Comparison of ENCODE assay signal across 2 cellular contexts in the genomic region with DNA sequence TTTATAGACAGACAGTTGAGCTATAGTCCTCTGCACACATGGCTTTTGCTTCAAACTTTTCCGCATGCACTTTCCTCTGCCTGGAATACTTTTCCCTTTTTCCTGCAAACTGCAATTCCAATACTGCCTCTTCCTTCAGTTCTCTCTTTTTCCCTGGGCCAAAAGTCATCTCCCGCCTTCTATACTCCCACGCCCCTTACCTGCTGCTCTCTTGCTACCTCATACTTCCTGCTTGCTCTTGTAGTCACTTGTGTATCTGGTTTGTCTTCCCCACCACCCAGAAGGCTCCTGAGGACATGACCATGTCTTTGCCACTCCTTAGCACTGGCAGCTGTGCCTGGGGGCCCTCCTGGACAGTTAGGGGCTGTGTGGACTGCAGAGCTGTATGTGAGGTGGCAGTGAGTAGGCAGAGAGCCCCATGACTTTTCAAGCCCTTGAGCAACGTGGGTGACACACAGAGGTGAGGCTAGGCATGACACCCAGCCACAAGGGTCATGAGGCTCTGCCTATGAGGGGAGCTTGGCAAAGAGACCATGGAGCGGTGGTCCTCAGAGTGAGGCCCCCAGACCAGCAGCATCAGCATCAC.
TF ChIP-seq lines count a peak whose summit lies in the region.

No MANE protein-coding gene starts in this region.

TF ChIP-seq in Ishikawa, 13 proteins besides CTCF, POLR2A, EP300 and RAD21:
- no peak for TF ChIP-seq YY1 (IDR thresholded peaks at IDR 0.05; ENCODE audit: low read depth)
- TF ChIP-seq, protein P1, sequence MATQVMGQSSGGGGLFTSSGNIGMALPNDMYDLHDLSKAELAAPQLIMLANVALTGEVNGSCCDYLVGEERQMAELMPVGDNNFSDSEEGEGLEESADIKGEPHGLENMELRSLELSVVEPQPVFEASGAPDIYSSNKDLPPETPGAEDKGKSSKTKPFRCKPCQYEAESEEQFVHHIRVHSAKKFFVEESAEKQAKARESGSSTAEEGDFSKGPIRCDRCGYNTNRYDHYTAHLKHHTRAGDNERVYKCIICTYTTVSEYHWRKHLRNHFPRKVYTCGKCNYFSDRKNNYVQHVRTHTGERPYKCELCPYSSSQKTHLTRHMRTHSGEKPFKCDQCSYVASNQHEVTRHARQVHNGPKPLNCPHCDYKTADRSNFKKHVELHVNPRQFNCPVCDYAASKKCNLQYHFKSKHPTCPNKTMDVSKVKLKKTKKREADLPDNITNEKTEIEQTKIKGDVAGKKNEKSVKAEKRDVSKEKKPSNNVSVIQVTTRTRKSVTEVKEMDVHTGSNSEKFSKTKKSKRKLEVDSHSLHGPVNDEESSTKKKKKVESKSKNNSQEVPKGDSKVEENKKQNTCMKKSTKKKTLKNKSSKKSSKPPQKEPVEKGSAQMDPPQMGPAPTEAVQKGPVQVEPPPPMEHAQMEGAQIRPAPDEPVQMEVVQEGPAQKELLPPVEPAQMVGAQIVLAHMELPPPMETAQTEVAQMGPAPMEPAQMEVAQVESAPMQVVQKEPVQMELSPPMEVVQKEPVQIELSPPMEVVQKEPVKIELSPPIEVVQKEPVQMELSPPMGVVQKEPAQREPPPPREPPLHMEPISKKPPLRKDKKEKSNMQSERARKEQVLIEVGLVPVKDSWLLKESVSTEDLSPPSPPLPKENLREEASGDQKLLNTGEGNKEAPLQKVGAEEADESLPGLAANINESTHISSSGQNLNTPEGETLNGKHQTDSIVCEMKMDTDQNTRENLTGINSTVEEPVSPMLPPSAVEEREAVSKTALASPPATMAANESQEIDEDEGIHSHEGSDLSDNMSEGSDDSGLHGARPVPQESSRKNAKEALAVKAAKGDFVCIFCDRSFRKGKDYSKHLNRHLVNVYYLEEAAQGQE (IDR thresholded peaks at IDR 0.05; ENCODE audit: low read depth), result no peak
- TF ChIP-seq FOXM1 (IDR thresholded peaks at IDR 0.05; ENCODE audit: borderline replicate concordance, low read depth), result no peak
- no peak for TF ChIP-seq TEAD4 (IDR thresholded peaks at IDR 0.05)
- no peak for TF ChIP-seq CEBPB (IDR thresholded peaks at IDR 0.05)
- no peak for TF ChIP-seq CREB1 (IDR thresholded peaks at IDR 0.05; ENCODE audit: low read depth)
- no peak for TF ChIP-seq TCF12 (IDR thresholded peaks at IDR 0.05; ENCODE audit: low read depth)
- TF ChIP-seq EGR1 (IDR thresholded peaks at IDR 0.05), result no peak
- TF ChIP-seq ZBTB7A (IDR thresholded peaks at IDR 0.05; ENCODE audit: low read depth), result no peak
- TF ChIP-seq TAF1 (IDR thresholded peaks at IDR 0.05; ENCODE audit: low read depth), result no peak
- no peak for TF ChIP-seq NFIC (IDR thresholded peaks at IDR 0.05)
- TF ChIP-seq, protein P2, sequence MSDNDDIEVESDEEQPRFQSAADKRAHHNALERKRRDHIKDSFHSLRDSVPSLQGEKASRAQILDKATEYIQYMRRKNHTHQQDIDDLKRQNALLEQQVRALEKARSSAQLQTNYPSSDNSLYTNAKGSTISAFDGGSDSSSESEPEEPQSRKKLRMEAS (IDR thresholded peaks at IDR 0.05), result no peak
- TF ChIP-seq USF1 (IDR thresholded peaks at IDR 0.05), result no peak

TF ChIP-seq in H1, 55 proteins besides CTCF, POLR2A, EP300 and RAD21:
- TF ChIP-seq SP1 (IDR thresholded peaks at IDR 0.05; ENCODE audit: low read depth, low read length) (no peak), BACH1 (IDR thresholded peaks at IDR 0.05; ENCODE audit: low read length) (no peak), EGR1 (IDR thresholded peaks at IDR 0.05; ENCODE audit: borderline replicate concordance, low read depth, low read length) (no peak), GTF2F1 (IDR thresholded peaks at IDR 0.05; ENCODE audit: borderline replicate concordance, low read depth, low read length) (no peak), PHF8 (conservative IDR thresholded peaks at IDR 0.05; ENCODE audit: low read depth, low read length) (no peak), TCF12 (IDR thresholded peaks at IDR 0.05; ENCODE audit: low read depth, low read length) (no peak), TBP (IDR thresholded peaks at IDR 0.05; ENCODE audit: low read depth, low read length) (no peak), MAFK (IDR thresholded peaks at IDR 0.05; ENCODE audit: low read depth, low read length) (no peak), CBX5 (IDR thresholded peaks at IDR 0.05; ENCODE audit: low read depth, low read length) (no peak), TEAD4 (IDR thresholded peaks at IDR 0.05; ENCODE audit: low read depth, low read length) (no peak), YY1 (IDR thresholded peaks at IDR 0.05; ENCODE audit: low read depth, low read length) (no peak)
- TF ChIP-seq, protein P3, sequence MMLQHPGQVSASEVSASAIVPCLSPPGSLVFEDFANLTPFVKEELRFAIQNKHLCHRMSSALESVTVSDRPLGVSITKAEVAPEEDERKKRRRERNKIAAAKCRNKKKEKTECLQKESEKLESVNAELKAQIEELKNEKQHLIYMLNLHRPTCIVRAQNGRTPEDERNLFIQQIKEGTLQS (IDR thresholded peaks at IDR 0.05; ENCODE audit: insufficient read depth, low read depth, low read length), result no peak
- TF ChIP-seq, protein P2 (IDR thresholded peaks at IDR 0.05), result no peak
